Comparison of ENCODE assay signal across 1 cellular context in genomic region chr1:241520080-241520465, GRCh38.
TF ChIP-seq lines count a peak whose summit lies in the region.

No MANE protein-coding gene starts in this region.

TF ChIP-seq in endothelial cell of umbilical vein, 7 proteins besides CTCF, POLR2A, EP300 and RAD21:
- TF ChIP-seq POLR2AphosphoS5 (IDR thresholded peaks at IDR 0.05; ENCODE audit: insufficient read depth, low read depth, low read length), result no peak
- TF ChIP-seq GATA2 (IDR thresholded peaks at IDR 0.05; ENCODE audit: insufficient read depth, insufficient read length, low read depth, low read length), result no peak
- no peak for TF ChIP-seq JUN (IDR thresholded peaks at IDR 0.05; ENCODE audit: borderline replicate concordance, insufficient read depth, insufficient read length, low read depth)
- TF ChIP-seq EZH2 (IDR thresholded peaks at IDR 0.05; ENCODE audit: borderline replicate concordance, low read depth, low read length, severe bottlenecking), result no peak
- no peak for TF ChIP-seq FOS (IDR thresholded peaks at IDR 0.05; ENCODE audit: borderline replicate concordance, insufficient read depth, low read length)
- TF ChIP-seq MYC (IDR thresholded peaks at IDR 0.05; ENCODE audit: low read depth, low read length), result no peak
- no peak for TF ChIP-seq MAX (IDR thresholded peaks at IDR 0.05; ENCODE audit: insufficient read depth, insufficient read length)
